28 cellular contexts compared by ENCODE assay signal in the genomic region with DNA sequence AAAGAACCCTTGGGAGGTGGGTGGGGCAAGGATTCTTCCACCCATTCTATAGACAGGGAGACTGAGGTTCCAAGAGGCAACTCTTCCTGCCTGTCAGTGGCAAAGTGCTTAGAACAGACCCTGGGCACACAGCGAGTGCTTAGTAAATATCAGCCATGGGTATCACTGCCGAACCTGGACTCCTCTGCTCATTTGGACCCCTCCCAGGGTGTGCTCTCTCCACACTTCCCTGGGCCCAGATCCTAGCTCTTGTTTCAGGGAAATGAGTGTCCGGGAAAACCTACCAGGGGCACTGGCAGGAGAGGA.
"Had no signal": no experiment of that assay in that cellular context is flagged by ENCODE, and none has a peak within 500 bp of the region (broad histone marks: within the 10 kb centered on the region; RNA-seq: fewer than 3 reads in every experiment).

No MANE protein-coding gene starts in this region.

- H3K9me3 ChIP-seq: sigmoid colon, SK-N-SH, thyroid gland had no signal

- H3K4me3 Mint-ChIP-seq: activated CD4-positive, alpha-beta memory T cell treated with anti-CD3 and anti-CD28 coated beads for 36 hours; activated naive CD4-positive, alpha-beta T cell treated with anti-CD3 and anti-CD28 coated beads, Interleukin-2, amount 50 U/mL, for 24 hours; activated naive CD8-positive, alpha-beta T cell treated with anti-CD3 and anti-CD28 coated beads, Interleukin-2, amount 50 U/mL, for 24 hours; effector memory CD8-positive, alpha-beta T cell; natural killer cell treated with Interleukin-12 subunit alpha and Interleukin-12 subunit beta and Interleukin-15 and Interleukin-18, amount 100 ng/mL, for 72 hours; stimulated activated memory B cell treated with anti-CD40 and anti-IgM and Interleukin-4, amounts not matched to agents 10 μg/mL and 1 μg/mL and 100 μg/mL, for 72 hours; stimulated activated naive CD8-positive, alpha-beta T cell treated with anti-CD3 and anti-CD28 coated beads, Interleukin-15, amount 100 ng/mL, for 72 hours; T-helper 1 cell treated with Interleukin-12 subunit alpha and Interleukin-12 subunit beta and Interleukin-4 antibody, amounts not matched to agents 30 μg/mL and 1 μg/mL, for 36 hours had no signal

- H3K27me3 Mint-ChIP-seq: activated CD4-positive, alpha-beta memory T cell treated with anti-CD3 and anti-CD28 coated beads for 36 hours; activated naive CD4-positive, alpha-beta T cell treated with anti-CD3 and anti-CD28 coated beads, Interleukin-2, amount 50 U/mL, for 24 hours; activated naive CD8-positive, alpha-beta T cell treated with anti-CD3 and anti-CD28 coated beads, Interleukin-2, amount 50 U/mL, for 24 hours; stimulated activated naive CD8-positive, alpha-beta T cell treated with anti-CD3 and anti-CD28 coated beads, Interleukin-15, amount 100 ng/mL, for 72 hours had no signal

- H3K27ac Mint-ChIP-seq: activated CD4-positive, alpha-beta memory T cell treated with anti-CD3 and anti-CD28 coated beads for 36 hours; activated naive CD4-positive, alpha-beta T cell treated with anti-CD3 and anti-CD28 coated beads, Interleukin-2, amount 50 U/mL, for 24 hours; activated naive CD8-positive, alpha-beta T cell treated with anti-CD3 and anti-CD28 coated beads, Interleukin-2, amount 50 U/mL, for 24 hours; activated T-helper 2 cell treated with anti-CD3 and anti-CD28 coated beads, Interferon-gamma antibody, Interleukin-2, Interleukin-4, amounts not matched to agents 10 μg/mL and 5 μg/mL and 100 μg/mL, durations not matched to agents 14 hours and 24 hours and 36 hours; effector memory CD8-positive, alpha-beta T cell; natural killer cell treated with Interleukin-12 subunit alpha and Interleukin-12 subunit beta and Interleukin-15 and Interleukin-18, amount 100 ng/mL, for 72 hours; stimulated activated memory B cell treated with anti-CD40 and anti-IgM and Interleukin-4, amounts not matched to agents 10 μg/mL and 1 μg/mL and 100 μg/mL, for 72 hours; stimulated activated naive CD8-positive, alpha-beta T cell treated with anti-CD3 and anti-CD28 coated beads, Interleukin-15, amount 100 ng/mL, for 72 hours; T-helper 1 cell treated with Interleukin-12 subunit alpha and Interleukin-12 subunit beta and Interleukin-4 antibody, amounts not matched to agents 30 μg/mL and 1 μg/mL, for 36 hours had no signal

- DNase-seq: activated CD4-positive, alpha-beta memory T cell treated with anti-CD3 and anti-CD28 coated beads for 36 hours; activated CD4-positive, alpha-beta T cell treated with anti-CD3 and anti-CD28 coated beads for 48 hours; activated naive CD8-positive, alpha-beta T cell treated with anti-CD3 and anti-CD28 coated beads, Interleukin-2, amount 50 U/mL, for 24 hours; activated T-cell treated with anti-CD3 and anti-CD28 coated beads, Interleukin-2, amount 50 U/mL, for 48 hours; effector memory CD8-positive, alpha-beta T cell; foreskin fibroblast; hippocampal formation; left colon; mesenchymal stem cell; sigmoid colon; small intestine; stimulated activated CD4-positive, alpha-beta T cell treated with anti-CD3 and anti-CD28 coated beads, Interleukin-4, amount 100 ng/mL, for 24 hours; stimulated activated naive CD8-positive, alpha-beta T cell treated with anti-CD3 and anti-CD28 coated beads, Interleukin-15, amount 100 ng/mL, for 72 hours; SW 1271; T-helper 9 cell; thyroid gland had no signal

- H3K4me2 ChIP-seq: SK-N-SH had no signal

- H3K27ac ChIP-seq: dorsolateral prefrontal cortex, sigmoid colon, thyroid gland, VCaP had no signal

- H3K27me3 ChIP-seq: thyroid gland had no signal

- FAIRE-seq: bronchial epithelial cell, colon, kidney, small intestine, TTC549 had no signal

- H3K4me1 Mint-ChIP-seq: activated naive CD4-positive, alpha-beta T cell treated with anti-CD3 and anti-CD28 coated beads, Interleukin-2, amount 50 U/mL, for 24 hours; activated naive CD8-positive, alpha-beta T cell treated with anti-CD3 and anti-CD28 coated beads, Interleukin-2, amount 50 U/mL, for 24 hours; stimulated activated memory B cell treated with anti-CD40 and anti-IgM and Interleukin-4, amounts not matched to agents 10 μg/mL and 1 μg/mL and 100 μg/mL, for 72 hours; stimulated activated naive CD8-positive, alpha-beta T cell treated with anti-CD3 and anti-CD28 coated beads, Interleukin-15, amount 100 ng/mL, for 72 hours had no signal

- H3K4me1 ChIP-seq: sigmoid colon, thyroid gland had no signal

- H3K36me3 ChIP-seq: sigmoid colon, thyroid gland had no signal

- H3K36me3 Mint-ChIP-seq: activated CD4-positive, alpha-beta memory T cell treated with anti-CD3 and anti-CD28 coated beads for 36 hours; activated naive CD4-positive, alpha-beta T cell treated with anti-CD3 and anti-CD28 coated beads, Interleukin-2, amount 50 U/mL, for 24 hours; natural killer cell treated with Interleukin-12 subunit alpha and Interleukin-12 subunit beta and Interleukin-15 and Interleukin-18, amount 100 ng/mL, for 72 hours; stimulated activated memory B cell treated with anti-CD40 and anti-IgM and Interleukin-4, amounts not matched to agents 10 μg/mL and 1 μg/mL and 100 μg/mL, for 72 hours had no signal

- ATAC-seq: activated naive CD8-positive, alpha-beta T cell treated with anti-CD3 and anti-CD28 coated beads, Interleukin-2, amount 50 U/mL, for 24 hours; effector memory CD8-positive, alpha-beta T cell; left colon; natural killer cell treated with Interleukin-12 subunit alpha and Interleukin-12 subunit beta and Interleukin-15 and Interleukin-18, amount 100 ng/mL, for 72 hours; stimulated activated memory B cell treated with anti-CD40 and anti-IgM and Interleukin-4, amounts not matched to agents 10 μg/mL and 1 μg/mL and 100 μg/mL, for 72 hours; stimulated activated naive CD8-positive, alpha-beta T cell treated with anti-CD3 and anti-CD28 coated beads, Interleukin-15, amount 100 ng/mL, for 72 hours had no signal

- H3K9me3 Mint-ChIP-seq: activated CD4-positive, alpha-beta memory T cell treated with anti-CD3 and anti-CD28 coated beads for 36 hours; activated naive CD4-positive, alpha-beta T cell treated with anti-CD3 and anti-CD28 coated beads, Interleukin-2, amount 50 U/mL, for 24 hours; activated naive CD8-positive, alpha-beta T cell treated with anti-CD3 and anti-CD28 coated beads, Interleukin-2, amount 50 U/mL, for 24 hours; activated T-helper 2 cell treated with anti-CD3 and anti-CD28 coated beads, Interferon-gamma antibody, Interleukin-2, Interleukin-4, amounts not matched to agents 10 μg/mL and 5 μg/mL and 100 μg/mL, durations not matched to agents 14 hours and 24 hours and 36 hours; effector memory CD8-positive, alpha-beta T cell; natural killer cell treated with Interleukin-12 subunit alpha and Interleukin-12 subunit beta and Interleukin-15 and Interleukin-18, amount 100 ng/mL, for 72 hours; stimulated activated memory B cell treated with anti-CD40 and anti-IgM and Interleukin-4, amounts not matched to agents 10 μg/mL and 1 μg/mL and 100 μg/mL, for 72 hours; stimulated activated naive CD8-positive, alpha-beta T cell treated with anti-CD3 and anti-CD28 coated beads, Interleukin-15, amount 100 ng/mL, for 72 hours; T-helper 1 cell treated with Interleukin-12 subunit alpha and Interleukin-12 subunit beta and Interleukin-4 antibody, amounts not matched to agents 30 μg/mL and 1 μg/mL, for 36 hours had no signal

- H3K9ac ChIP-seq: SK-N-SH had no signal

- H3K4me3 ChIP-seq: dorsolateral prefrontal cortex, sigmoid colon, thyroid gland had no signal
